ENCODE assay signal across 1 cellular context in genomic region chr11:86487670-86488069, GRCh38.
TF ChIP-seq lines count a peak whose summit lies in the region.

No MANE protein-coding gene starts in this region.

TF ChIP-seq in A549, 52 proteins besides CTCF, POLR2A, EP300 and RAD21 (continued from another document):
- TF ChIP-seq MAX (IDR thresholded peaks at IDR 0.05), result no peak
- no peak for TF ChIP-seq REST (IDR thresholded peaks at IDR 0.05)
- TF ChIP-seq NPAS2 (CRISPR knock-in tag; IDR thresholded peaks at IDR 0.05; ENCODE audit: borderline replicate concordance), result no peak
- TF ChIP-seq SREBF2 (IDR thresholded peaks at IDR 0.05), result no peak
TF ChIP-seq in A549: peak in this region for 0.
